1 cellular context compared by ENCODE assay signal in genomic region chr2:61763605-61764034, GRCh38.
TF ChIP-seq lines count a peak whose summit lies in the region.

No MANE protein-coding gene starts in this region.

TF ChIP-seq in GM12878, 131 proteins besides CTCF, POLR2A, EP300 and RAD21 (continued from another document and continues in another):
- TF ChIP-seq ZNF687 (IDR thresholded peaks at IDR 0.05): 0 out of 2 replicates have a peak, but pooled peaks have one; percentile 37
- TF ChIP-seq POLR2AphosphoS2 (IDR thresholded peaks at IDR 0.05; ENCODE audit: low read depth, low read length): no peak
- TF ChIP-seq BCLAF1 (IDR thresholded peaks at IDR 0.05): no peak
- no peak; the same call in 1 of the 2 replicates for TF ChIP-seq NKRF (conservative IDR thresholded peaks at IDR 0.05)
- TF ChIP-seq SPI1 (IDR thresholded peaks at IDR 0.05; ENCODE audit: borderline replicate concordance, insufficient read depth, low read depth, low read length): no peak
- no peak for TF ChIP-seq FOXM1 (IDR thresholded peaks at IDR 0.05; ENCODE audit: low read depth, low read length)
- no peak for TF ChIP-seq SKIL (IDR thresholded peaks at IDR 0.05; ENCODE audit: low read depth, poor library complexity, severe bottlenecking)
- TF ChIP-seq EGR1 (IDR thresholded peaks at IDR 0.05; ENCODE audit: borderline replicate concordance in 1 of 2, low read depth in 2 of 2, low read length in 2 of 2): peak in 1 of 2 experiments; percentile 63; a peak in 1 of 3 replicates
- TF ChIP-seq SMC3 (IDR thresholded peaks at IDR 0.05; ENCODE audit: borderline replicate concordance, low read length): no peak
- no peak for TF ChIP-seq YBX1 (IDR thresholded peaks at IDR 0.05)
- no peak for TF ChIP-seq ZNF207 (IDR thresholded peaks at IDR 0.05; ENCODE audit: borderline replicate concordance)
- no peak for TF ChIP-seq CBX3 (IDR thresholded peaks at IDR 0.05; ENCODE audit: borderline replicate concordance, low read depth)
- TF ChIP-seq SP1 (IDR thresholded peaks at IDR 0.05; ENCODE audit: low read depth, low read length): no peak
- TF ChIP-seq EZH2 (IDR thresholded peaks at IDR 0.05; ENCODE audit: borderline replicate concordance, control insufficient read depth, low read depth, low read length): no peak
- no peak for TF ChIP-seq STAT1 (conservative IDR thresholded peaks at IDR 0.05)
- no peak for TF ChIP-seq REST (IDR thresholded peaks at IDR 0.05; ENCODE audit: low read depth, low read length)
- TF ChIP-seq RUNX3 (IDR thresholded peaks at IDR 0.05; ENCODE audit: low read length): peak; percentile 5; the same call in 1 of the 2 replicates
- no peak for TF ChIP-seq ZNF622 (IDR thresholded peaks at IDR 0.05)
- no peak for TF ChIP-seq ZBTB11 (CRISPR knock-in tag; IDR thresholded peaks at IDR 0.05)
- TF ChIP-seq BHLHE40 (IDR thresholded peaks at IDR 0.05; ENCODE audit: borderline replicate concordance in 1 of 2, low read depth in 2 of 2, low read length in 1 of 2): 0 out of 4 replicates have a peak, but pooled peaks of 1 of the 2 experiments have one; percentile 14
- TF ChIP-seq SUZ12 (IDR thresholded peaks at IDR 0.05; ENCODE audit: unreplicated experiment): no peak
- TF ChIP-seq TCF12 (IDR thresholded peaks at IDR 0.05; ENCODE audit: low read depth, low read length): no peak
- peak; percentile 40 for TF ChIP-seq LARP7 (IDR thresholded peaks at IDR 0.05)
- no peak for TF ChIP-seq ETV6 (conservative IDR thresholded peaks at IDR 0.05 in 1 of 2, IDR thresholded peaks at IDR 0.05 in 1 of 2; ENCODE audit: borderline replicate concordance in 1 of 2, low read depth in 1 of 2)
- no peak for TF ChIP-seq BRCA1 (IDR thresholded peaks at IDR 0.05; ENCODE audit: low read depth, low read length)
- no peak for TF ChIP-seq ZBTB40 (IDR thresholded peaks at IDR 0.05; ENCODE audit: borderline replicate concordance)
- TF ChIP-seq RBBP5 (conservative IDR thresholded peaks at IDR 0.05): no peak
- no peak for TF ChIP-seq BMI1 (IDR thresholded peaks at IDR 0.05; ENCODE audit: borderline replicate concordance)
- TF ChIP-seq NBN (IDR thresholded peaks at IDR 0.05): no peak; the same call in 1 of the 2 replicates
- TF ChIP-seq NR2F1 (conservative IDR thresholded peaks at IDR 0.05): 0 out of 2 replicates have a peak, but pooled peaks have one; percentile 16
- TF ChIP-seq EED (IDR thresholded peaks at IDR 0.05; ENCODE audit: low read depth): peak; percentile 51
- no peak for TF ChIP-seq ZNF217 (IDR thresholded peaks at IDR 0.05)
- no peak; the same call in 1 of the 2 replicates for TF ChIP-seq ASH2L (IDR thresholded peaks at IDR 0.05; ENCODE audit: borderline replicate concordance, low read depth)
- 0 out of 2 replicates have a peak, but pooled peaks have one; percentile 6 for TF ChIP-seq SMAD5 (IDR thresholded peaks at IDR 0.05; ENCODE audit: low read depth)
- TF ChIP-seq ZNF384 (IDR thresholded peaks at IDR 0.05; ENCODE audit: borderline replicate concordance, low read depth, low read length): no peak
- TF ChIP-seq ATF7 (IDR thresholded peaks at IDR 0.05; ENCODE audit: low read depth): no peak
- no peak for TF ChIP-seq IRF4 (IDR thresholded peaks at IDR 0.05; ENCODE audit: low read depth, low read length)
